17 cellular contexts compared by ENCODE assay signal in the genomic region with DNA sequence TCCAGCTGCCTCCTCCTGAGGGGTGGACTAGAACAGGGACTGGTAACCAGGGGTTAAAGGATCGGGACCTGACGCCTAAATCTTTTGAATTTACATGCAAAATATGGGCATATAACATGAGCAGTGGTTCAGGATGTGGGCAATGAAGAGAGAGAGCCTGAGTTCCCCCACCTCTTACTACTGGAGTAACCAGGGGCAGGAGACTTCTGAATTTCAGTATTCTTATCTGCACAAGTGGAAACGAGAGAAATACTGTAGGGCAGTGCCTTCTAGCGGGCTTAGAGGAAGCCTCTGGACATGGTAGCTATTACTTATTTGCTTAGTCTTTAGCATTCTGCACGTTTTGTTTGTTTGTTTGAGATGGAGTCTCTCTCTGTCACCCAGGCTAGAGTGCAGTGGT. TPM values are rescaled to one million over a fixed set of nuclear protein-coding genes. Genes with fewer than 3 reads are reported as not detected.
A peak's percentile ranks its signal among the peaks of the same experiment; 100 is the strongest.
DNase-seq lines count a peak whose midpoint lies in the region; ATAC-seq, FAIRE-seq and TF ChIP-seq lines count a peak whose summit lies in the region.
"Had no signal": no experiment of that assay in that cellular context is flagged by ENCODE, and none has a peak within 500 bp of the region (broad histone marks: within the 10 kb centered on the region; RNA-seq: fewer than 3 reads in every experiment).

No MANE protein-coding gene starts in this region.

- H3K9me2 ChIP-seq in PC-9 (ENCODE audit: insufficient read depth), result no peaks in the 10 kb centered on the region

- no peak overlapping the region for H3K27ac ChIP-seq in 22Rv1
- no peak overlapping the region for H3K27ac ChIP-seq in PC-9
- H3K27ac ChIP-seq in endothelial cell of umbilical vein (ENCODE audit: insufficient read depth, low read depth, low read length), result no peak overlapping the region
- H3K27ac ChIP-seq in naive thymus-derived CD4-positive, alpha-beta T cell (ENCODE audit: low read depth, low read length), result no peak overlapping the region
- H3K27ac ChIP-seq: breast epithelium had no signal

- BruUV-seq in PC-9 (replicated peaks; lab: Mats Ljungman, UMichigan) (no TSS peak), endothelial cell of umbilical vein (replicated peaks; lab: Mats Ljungman, UMichigan) (no TSS peak)

- CTCF ChIA-PET in PC-9 (lab: Charles Lee) (interaction anchor here (0.6 to 0.8 kb wide), 2 partner anchors 11 to 208 kb away, joined by 5 read pairs; no protein-coding TSS in a partner anchor), endothelial cell of umbilical vein (lab: Charles Lee) (interaction anchor here (0.7 to 5.3 kb wide), 11 partner anchors 9 to 186 kb away, joined by 3 to 26 read pairs (median 10); a partner anchor contains a TSS)
- CTCF ChIA-PET in naive thymus-derived CD4-positive, alpha-beta T cell (lab: Charles Lee), result interaction anchor here (2.0 kb wide), 1 partner anchor 58 kb away, joined by 14 read pairs; no protein-coding TSS in a partner anchor

- H3K9me1 ChIP-seq in endothelial cell of umbilical vein (replicated peaks; ENCODE audit: control insufficient read depth, extremely low read depth, insufficient read depth, low read length), result no peaks in the 10 kb centered on the region

- intact Hi-C loops in PC-9 (cut with micrococcal nuclease; ENCODE audit: unreplicated experiment) (loop anchor here (1.0 to 2.0 kb wide), 2 partner anchors 110 to 138 kb away; a partner anchor contains a TSS), endothelial cell of umbilical vein (cut with micrococcal nuclease) (no loop called here)
- intact Hi-C loops in naive thymus-derived CD4-positive, alpha-beta T cell (cut with micrococcal nuclease), result no loop called here

- no peaks in the 10 kb centered on the region for H3K36me3 Mint-ChIP-seq in HFFc6 (ENCODE audit: low read depth)
- H3K36me3 Mint-ChIP-seq in naive thymus-derived CD4-positive, alpha-beta T cell, result no peaks in the 10 kb centered on the region

- dilution Hi-C loops in endothelial cell of umbilical vein (cut with MboI; ENCODE audit: extremely low pct_ligation_motif_present, low sequenced_read_pairs), result no loop called here

- H3K9ac ChIP-seq in endothelial cell of umbilical vein (replicated peaks; ENCODE audit: extremely low read depth, insufficient read depth, low read length), result no peak overlapping the region

- no peak overlapping the region for H2AFZ ChIP-seq in PC-9
- H2AFZ ChIP-seq in endothelial cell of umbilical vein (ENCODE audit: low read depth, low read length), result no peak overlapping the region

- POLR2A ChIA-PET in PC-9 (lab: Charles Lee; ENCODE audit: unreplicated experiment), result no interaction called here
- POLR2A ChIA-PET in endothelial cell of umbilical vein (lab: Charles Lee), result no interaction called here
- POLR2A ChIA-PET in naive thymus-derived CD4-positive, alpha-beta T cell (lab: Charles Lee), result no interaction called here

- FAIRE-seq in endothelial cell of umbilical vein (lab: Jason Lieb, UNC), result no peak

- peaks cover 11% of the 10 kb centered on the region for H3K27me3 Mint-ChIP-seq in HFFc6 (ENCODE audit: insufficient read depth)
- H3K27me3 Mint-ChIP-seq in naive thymus-derived CD4-positive, alpha-beta T cell, result peaks cover 0 to 6% (median 4%) of the 10 kb centered on the region in 5 donors

- H3K79me2 ChIP-seq in PC-9 (ENCODE audit: low read depth), result no peaks in the 10 kb centered on the region
- H3K79me2 ChIP-seq in endothelial cell of umbilical vein (ENCODE audit: control insufficient read depth, insufficient read depth, low read length), result no peaks in the 10 kb centered on the region

- no peak for TF ChIP-seq POLR2A in endothelial cell of umbilical vein (IDR thresholded peaks at IDR 0.05; ENCODE audit: low read depth, low read length)

- no peak overlapping the region for H3K27ac Mint-ChIP-seq in HFFc6
- H3K27ac Mint-ChIP-seq in naive thymus-derived CD4-positive, alpha-beta T cell, result no peak overlapping the region
- H3K27ac Mint-ChIP-seq: activated CD4-positive, alpha-beta T cell treated with anti-CD3 and anti-CD28 coated beads for 36 hours had no signal

- no peaks in the 10 kb centered on the region for H3K9me3 Mint-ChIP-seq in HFFc6
- no peaks in the 10 kb centered on the region for H3K9me3 Mint-ChIP-seq in naive thymus-derived CD4-positive, alpha-beta T cell

- H4K20me1 ChIP-seq in PC-9 (ENCODE audit: insufficient read depth) (no peaks in the 10 kb centered on the region), endothelial cell of umbilical vein (replicated peaks; ENCODE audit: control insufficient read depth, extremely low read depth, insufficient read depth, low read length) (no peaks in the 10 kb centered on the region)

- H3K27me3 ChIP-seq in PC-9 (ENCODE audit: insufficient read depth, low read depth) (no peaks in the 10 kb centered on the region), endothelial cell of umbilical vein (ENCODE audit: control insufficient read depth in 2 of 2, insufficient read depth in 2 of 2, low read length in 2 of 2) (no peaks in the 10 kb centered on the region)
- H3K27me3 ChIP-seq in naive thymus-derived CD4-positive, alpha-beta T cell (ENCODE audit: control insufficient read depth in 2 of 2, insufficient read depth in 2 of 2, low read length in 2 of 2), result no peaks in the 10 kb centered on the region
- H3K27me3 ChIP-seq: breast epithelium had no signal

- peaks cover 17% of the 10 kb centered on the region for H3F3A ChIP-seq in PC-9 (ENCODE audit: insufficient read depth, low read depth)

- no peak overlapping the region for H3K4me3 ChIP-seq in PC-9
- H3K4me3 ChIP-seq in endothelial cell of umbilical vein (replicated peaks in 1 of 3; ENCODE audit: insufficient read depth in 1 of 3, low read depth in 1 of 3, low read length in 3 of 3), result no peak overlapping the region
- H3K4me3 ChIP-seq in naive thymus-derived CD4-positive, alpha-beta T cell (ENCODE audit: low read length), result no peak overlapping the region
- H3K4me3 ChIP-seq: breast epithelium had no signal

- H3K9me3 ChIP-seq in PC-9 (ENCODE audit: insufficient read depth, low read depth), result no peaks in the 10 kb centered on the region
- no peaks in the 10 kb centered on the region for H3K9me3 ChIP-seq in endothelial cell of umbilical vein (replicated peaks; ENCODE audit: control insufficient read depth, insufficient read depth, low read length)
- no peaks in the 10 kb centered on the region for H3K9me3 ChIP-seq in naive thymus-derived CD4-positive, alpha-beta T cell (ENCODE audit: control insufficient read depth in 2 of 3, low read length in 3 of 3)
- H3K9me3 ChIP-seq: breast epithelium had no signal

- H3K4me1 ChIP-seq in PC-9 (replicated peaks; ENCODE audit: insufficient read depth) (peaks cover 11% of the 10 kb centered on the region), endothelial cell of umbilical vein (ENCODE audit: control insufficient read depth, extremely low read depth, insufficient read depth, low read length) (peaks cover 9% of the 10 kb centered on the region)
- H3K4me1 ChIP-seq in naive thymus-derived CD4-positive, alpha-beta T cell (ENCODE audit: control insufficient read depth in 2 of 2, insufficient read depth in 2 of 2, low read length in 2 of 2), result no peaks in the 10 kb centered on the region
- H3K4me1 ChIP-seq: breast epithelium had no signal

- H3K36me3 ChIP-seq in PC-9 (ENCODE audit: low read depth) (no peaks in the 10 kb centered on the region), endothelial cell of umbilical vein (ENCODE audit: control insufficient read depth in 2 of 2, extremely low read depth in 1 of 2, insufficient read depth in 2 of 2, low read length in 2 of 2) (no peaks in the 10 kb centered on the region)
- H3K36me3 ChIP-seq in naive thymus-derived CD4-positive, alpha-beta T cell (ENCODE audit: control insufficient read depth in 2 of 3, insufficient read depth in 3 of 3, low read length in 3 of 3), result no peaks in the 10 kb centered on the region
- H3K36me3 ChIP-seq: breast epithelium had no signal

- no peak for ATAC-seq in HG02981 (IDR thresholded peaks at IDR 0.05; ENCODE audit: unreplicated experiment)
- no peak for ATAC-seq in HG03175 (IDR thresholded peaks at IDR 0.05; ENCODE audit: unreplicated experiment)
- no peak for ATAC-seq in naive thymus-derived CD4-positive, alpha-beta T cell
- no peak for ATAC-seq in GM21381 (IDR thresholded peaks at IDR 0.05; ENCODE audit: unreplicated experiment)
- ATAC-seq: activated CD4-positive, alpha-beta T cell treated with anti-CD3 and anti-CD28 coated beads for 36 hours; HCT116 had no signal

- no peak overlapping the region for H3K4me3 Mint-ChIP-seq in HFFc6
- H3K4me3 Mint-ChIP-seq in naive thymus-derived CD4-positive, alpha-beta T cell, result no peak overlapping the region
- H3K4me3 Mint-ChIP-seq: activated CD4-positive, alpha-beta T cell treated with anti-CD3 and anti-CD28 coated beads for 36 hours had no signal

- no peak for DNase-seq in HFFc6
- peak in 1 of 2 experiments; percentile 44 for DNase-seq in PC-9
- peak; percentile 21 for DNase-seq in endothelial cell of umbilical vein (ENCODE audit: low read depth, low spot score)
- no peak for DNase-seq in naive thymus-derived CD4-positive, alpha-beta T cell
- DNase-seq: ACHN; activated CD4-positive, alpha-beta T cell treated with anti-CD3 and anti-CD28 coated beads for 36 hours; DMS79 treated with DMSO at 0.1 percent for 48 hours; NCI-H2029 treated with DMSO at 0.1 percent for 48 hours had no signal

- H3K4me2 ChIP-seq in PC-9 (no peak overlapping the region), endothelial cell of umbilical vein (ENCODE audit: insufficient read depth, low read length) (no peak overlapping the region)

- H3K4me1 Mint-ChIP-seq in HFFc6 (ENCODE audit: low read depth), result peaks cover 14% of the 10 kb centered on the region
- H3K4me1 Mint-ChIP-seq in naive thymus-derived CD4-positive, alpha-beta T cell, result peaks cover 0 to 5% (median 3%) of the 10 kb centered on the region in 7 donors

- TF ChIP-seq CTCF in 22Rv1 (IDR thresholded peaks at IDR 0.05) (peak; percentile 34), HFFc6 (IDR thresholded peaks at IDR 0.05) (peak; percentile 23; the same call in 1 of the 2 replicates), PC-9 (conservative IDR thresholded peaks at IDR 0.05) (peak; percentile 47), endothelial cell of umbilical vein (IDR thresholded peaks at IDR 0.05; ENCODE audit: extremely low read depth in 1 of 2, insufficient read depth in 1 of 2, low read depth in 1 of 2, low read length in 2 of 2) (peak in 1 of 2 donors; percentile 18)

RNA-seq across cellular contexts. Expression of a gene that starts 26.3 kb away (rescaled TPM):
- total RNA-seq in HFFc6 (2021; fragmentation: NEBNext Ultra II Directional; extraction: Animal tissue kit (Norgen Biotek cat#: 25700)), result 10 to 100 TPM; 31.3 to 41.2 (median 34.0) TPM
- 69.7 and 70.5 TPM in 2 replicates for total RNA-seq in PC-9 (2021)
- total RNA-seq in endothelial cell of umbilical vein, result 53.9 and 62.5 TPM in 2 replicates
- 62.0 and 74.7 TPM in 2 replicates for polyA plus RNA-seq in endothelial cell of umbilical vein
- 43.5 and 53.8 TPM in 2 replicates for polyA plus RNA-seq in endothelial cell of umbilical vein (2011; cell fraction: cytosol; rRNA removed)
- 81.1 and 103 TPM in 2 replicates for polyA plus RNA-seq in endothelial cell of umbilical vein (2011; cell fraction: nucleus; rRNA removed)
- polyA plus RNA-seq in endothelial cell of umbilical vein (2012), result 50.2 and 59.0 TPM in 2 replicates
- polyA minus RNA-seq in endothelial cell of umbilical vein, result 28.4 and 49.8 TPM in 2 replicates
- 41.7 TPM for polyA minus RNA-seq in endothelial cell of umbilical vein (2011; cell fraction: cytosol; rRNA and poly(A)+ RNA removed)
- 27.3 and 44.2 TPM in 2 replicates for polyA minus RNA-seq in endothelial cell of umbilical vein (2011; cell fraction: nucleus; rRNA and poly(A)+ RNA removed)
- 10 to 100 TPM; 16.7 to 53.1 (median 22.5) TPM for total RNA-seq in naive thymus-derived CD4-positive, alpha-beta T cell
- 10 to 100 TPM; 25.5 to 30.9 TPM for polyA plus RNA-seq in naive thymus-derived CD4-positive, alpha-beta T cell

RNA-seq across cellular contexts. Expression of a gene that starts 29.2 kb away (rescaled TPM):
- not detected for total RNA-seq in HFFc6 (2021; fragmentation: NEBNext Ultra II Directional; extraction: Animal tissue kit (Norgen Biotek cat#: 25700))
- total RNA-seq in PC-9 (2021) (0.41 and 0.78 TPM in 2 replicates), endothelial cell of umbilical vein (not detected in 2 replicates)
- polyA plus RNA-seq in endothelial cell of umbilical vein, result not detected in 2 replicates
- polyA plus RNA-seq in endothelial cell of umbilical vein (2011; cell fraction: cytosol; rRNA removed), result not detected in 2 replicates
- polyA plus RNA-seq in endothelial cell of umbilical vein (2011; cell fraction: nucleus; rRNA removed), result not detected in 2 replicates
- not detected in 2 replicates for polyA plus RNA-seq in endothelial cell of umbilical vein (2012)
- not detected in 2 replicates for polyA minus RNA-seq in endothelial cell of umbilical vein
- 1.1 TPM for polyA minus RNA-seq in endothelial cell of umbilical vein (2011; cell fraction: cytosol; rRNA and poly(A)+ RNA removed)
- polyA minus RNA-seq in endothelial cell of umbilical vein (2011; cell fraction: nucleus; rRNA and poly(A)+ RNA removed), result not detected in 2 replicates
- not detected for total RNA-seq in naive thymus-derived CD4-positive, alpha-beta T cell
- not detected for polyA plus RNA-seq in naive thymus-derived CD4-positive, alpha-beta T cell
- total RNA-seq: activated CD4-positive, alpha-beta T cell treated with anti-CD3 and anti-CD28 coated beads for 36 hours; breast epithelium; mesenteric fat pad; osteocyte; ureter had no signal

RNA-seq across cellular contexts. Expression of a gene that starts 32.1 kb away (rescaled TPM):
- under 1 TPM in 3 of 6 experiments, not detected in 3; 0.05 to 0.06 (median 0.05) TPM for total RNA-seq in HFFc6 (2021; fragmentation: NEBNext Ultra II Directional; extraction: Animal tissue kit (Norgen Biotek cat#: 25700))
- total RNA-seq in PC-9 (2021), result 7.9 and 9.6 TPM in 2 replicates
- 4.8 and 5.2 TPM in 2 replicates for total RNA-seq in endothelial cell of umbilical vein
- polyA plus RNA-seq in endothelial cell of umbilical vein, result 1.9 and 2.6 TPM in 2 replicates
- polyA plus RNA-seq in endothelial cell of umbilical vein (2011; cell fraction: cytosol; rRNA removed), result 1.3 and 1.7 TPM in 2 replicates
- 1.5 and 1.8 TPM in 2 replicates for polyA plus RNA-seq in endothelial cell of umbilical vein (2011; cell fraction: nucleus; rRNA removed)
- 1.3 and 1.5 TPM in 2 replicates for polyA plus RNA-seq in endothelial cell of umbilical vein (2012)
- 2.8 and 3.4 TPM in 2 replicates for polyA minus RNA-seq in endothelial cell of umbilical vein
- polyA minus RNA-seq in endothelial cell of umbilical vein (2011; cell fraction: cytosol; rRNA and poly(A)+ RNA removed), result 2.6 TPM
- polyA minus RNA-seq in endothelial cell of umbilical vein (2011; cell fraction: nucleus; rRNA and poly(A)+ RNA removed), result 1.0 and 1.3 TPM in 2 replicates
- total RNA-seq in naive thymus-derived CD4-positive, alpha-beta T cell, result under 1 TPM in 1 of 5 experiments, not detected in 4; 0.17 TPM
- not detected for polyA plus RNA-seq in naive thymus-derived CD4-positive, alpha-beta T cell

RNA-seq across cellular contexts. Expression of a gene that starts 37.8 kb away (rescaled TPM):
- total RNA-seq in HFFc6 (2021; fragmentation: NEBNext Ultra II Directional; extraction: Animal tissue kit (Norgen Biotek cat#: 25700)), result not detected
- total RNA-seq in PC-9 (2021) (2.2 and 3.0 TPM in 2 replicates), endothelial cell of umbilical vein (1.2 TPM in 2 replicates)
- polyA plus RNA-seq in endothelial cell of umbilical vein, result 0.18 and 0.35 TPM in 2 replicates
- polyA plus RNA-seq in endothelial cell of umbilical vein (2011; cell fraction: cytosol; rRNA removed), result 0.13 TPM in 1 of 2 replicates, not detected in the other
- polyA plus RNA-seq in endothelial cell of umbilical vein (2011; cell fraction: nucleus; rRNA removed), result 1.8 and 2.2 TPM in 2 replicates
- 0.18 and 0.20 TPM in 2 replicates for polyA plus RNA-seq in endothelial cell of umbilical vein (2012)
- not detected in 2 replicates for polyA minus RNA-seq in endothelial cell of umbilical vein
- polyA minus RNA-seq in endothelial cell of umbilical vein (2011; cell fraction: cytosol; rRNA and poly(A)+ RNA removed), result not detected
- 0.96 TPM in 1 of 2 replicates, not detected in the other for polyA minus RNA-seq in endothelial cell of umbilical vein (2011; cell fraction: nucleus; rRNA and poly(A)+ RNA removed)
- not detected for total RNA-seq in naive thymus-derived CD4-positive, alpha-beta T cell
- not detected for polyA plus RNA-seq in naive thymus-derived CD4-positive, alpha-beta T cell
- total RNA-seq: activated CD4-positive, alpha-beta T cell treated with anti-CD3 and anti-CD28 coated beads for 36 hours; osteocyte had no signal

RNA-seq across cellular contexts. Expression of a gene that starts 44.1 kb away (rescaled TPM):
- under 1 TPM in 1 of 6 experiments, not detected in 5; 0.07 TPM for total RNA-seq in HFFc6 (2021; fragmentation: NEBNext Ultra II Directional; extraction: Animal tissue kit (Norgen Biotek cat#: 25700))
- total RNA-seq in PC-9 (2021), result 1.3 and 1.4 TPM in 2 replicates
- 82.1 and 83.1 TPM in 2 replicates for total RNA-seq in endothelial cell of umbilical vein
- polyA plus RNA-seq in endothelial cell of umbilical vein, result 66.2 and 76.2 TPM in 2 replicates
- 37.2 and 37.3 TPM in 2 replicates for polyA plus RNA-seq in endothelial cell of umbilical vein (2011; cell fraction: cytosol; rRNA removed)
- 63.9 and 67.3 TPM in 2 replicates for polyA plus RNA-seq in endothelial cell of umbilical vein (2011; cell fraction: nucleus; rRNA removed)
- polyA plus RNA-seq in endothelial cell of umbilical vein (2012), result 59.3 and 64.5 TPM in 2 replicates
- 41.5 and 50.4 TPM in 2 replicates for polyA minus RNA-seq in endothelial cell of umbilical vein
- 49.6 TPM for polyA minus RNA-seq in endothelial cell of umbilical vein (2011; cell fraction: cytosol; rRNA and poly(A)+ RNA removed)
- polyA minus RNA-seq in endothelial cell of umbilical vein (2011; cell fraction: nucleus; rRNA and poly(A)+ RNA removed), result 19.5 and 30.3 TPM in 2 replicates
- under 1 TPM in 2 of 5 experiments, not detected in 3; 0.12 to 0.21 TPM for total RNA-seq in naive thymus-derived CD4-positive, alpha-beta T cell
- under 1 TPM; 0.12 to 0.65 TPM for polyA plus RNA-seq in naive thymus-derived CD4-positive, alpha-beta T cell
